In the genomic region with DNA sequence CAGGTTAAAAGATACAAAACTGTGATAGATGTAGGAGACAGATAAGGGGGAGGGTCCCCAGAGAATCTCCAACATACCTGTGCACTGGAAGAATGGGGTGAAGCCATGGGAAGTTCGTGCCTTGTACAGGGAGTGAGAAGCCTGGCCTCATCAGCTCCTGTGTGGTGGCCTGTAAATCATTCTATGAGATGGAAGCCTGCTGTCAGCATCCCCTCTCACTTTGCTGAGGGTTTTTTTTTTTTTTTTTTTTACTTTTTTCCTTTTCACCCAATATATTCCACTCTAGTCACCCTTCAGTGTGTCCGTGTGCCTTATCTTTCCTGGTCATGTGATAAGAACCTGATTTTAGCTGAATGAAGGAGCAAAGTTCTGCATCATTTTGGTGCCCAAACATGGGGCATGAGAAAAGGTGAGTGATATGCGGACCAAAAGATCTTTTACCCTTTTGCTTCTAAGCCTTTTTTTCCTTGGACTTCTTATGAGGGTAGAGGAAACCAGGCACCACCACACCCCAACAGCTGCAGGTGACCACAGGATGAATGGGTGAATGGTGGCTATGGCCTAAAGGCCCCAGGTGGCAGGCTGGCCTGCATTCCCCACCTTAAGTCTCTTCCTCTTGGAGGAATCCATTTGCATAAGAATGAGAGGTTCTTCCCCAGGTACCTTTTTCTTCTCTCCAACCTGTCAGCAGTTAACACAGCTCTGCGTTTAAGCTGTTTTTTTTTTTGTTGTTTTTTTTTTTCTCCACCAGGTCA, we compare ENCODE assay signal across 20 cellular contexts.
DNase-seq lines count a peak whose midpoint lies in the region; ATAC-seq and TF ChIP-seq lines count a peak whose summit lies in the region.
"Had no signal": no experiment of that assay in that cellular context is flagged by ENCODE, and none has a peak within 500 bp of the region (broad histone marks: within the 10 kb centered on the region; RNA-seq: fewer than 3 reads in every experiment).

No MANE protein-coding gene starts in this region.

- WGBS in endodermal cell (ENCODE audit: insufficient coverage in 1 of 2, insufficient read length in 1 of 2), 2 experiments, result 84 to 100% methylated on average over 2 to 4 of the region's 4 CpGs
- WGBS in stomach, 5 donors, result 60 to 82% (median 65%) methylated on average over 4 of the region's 4 CpGs
- WGBS in psoas muscle, 3 donors, result 72 to 89% (median 80%) methylated on average over 4 of the region's 4 CpGs

- H3K4me1 ChIP-seq in HUES6 (ENCODE audit: control insufficient read depth, insufficient read depth, low read length) (peaks cover 17% of the 10 kb centered on the region), endodermal cell (ENCODE audit: control insufficient read depth, insufficient read depth, low read length) (no peaks in the 10 kb centered on the region), stomach (no peaks in the 10 kb centered on the region), psoas muscle (no peaks in the 10 kb centered on the region)
- H3K4me1 ChIP-seq: SJCRH30 had no signal

- H3K36me3 Mint-ChIP-seq in endodermal cell (ENCODE audit: low read depth), result no peaks in the 10 kb centered on the region

- intact Hi-C loops in stomach (cut with DNase I; ENCODE audit: low total_unique reads) (no loop called here), psoas muscle (cut with DNase I) (no loop called here)

- no peaks in the 10 kb centered on the region for H3K27me3 ChIP-seq in HUES6 (ENCODE audit: control insufficient read depth, insufficient read depth, low read length)
- no peaks in the 10 kb centered on the region for H3K27me3 ChIP-seq in endodermal cell (ENCODE audit: control insufficient read depth, insufficient read depth, low read length, poor library complexity, severe bottlenecking)
- no peaks in the 10 kb centered on the region for H3K27me3 ChIP-seq in stomach
- no peaks in the 10 kb centered on the region for H3K27me3 ChIP-seq in psoas muscle (ENCODE audit: insufficient read depth in 3 of 3, low read length in 2 of 3)
- H3K27me3 ChIP-seq: SJCRH30 had no signal

- H3K36me3 ChIP-seq in HUES6 (ENCODE audit: control insufficient read depth, insufficient read depth, low read length) (no peaks in the 10 kb centered on the region), endodermal cell (ENCODE audit: control insufficient read depth, insufficient read depth, low read length) (no peaks in the 10 kb centered on the region), stomach (no peaks in the 10 kb centered on the region), psoas muscle (ENCODE audit: insufficient read depth in 1 of 2, low read depth in 1 of 2) (no peaks in the 10 kb centered on the region)
- H3K36me3 ChIP-seq: SJCRH30 had no signal

- TF ChIP-seq CTCF in endodermal cell (conservative IDR thresholded peaks at IDR 0.05), result no peak
- no peak for TF ChIP-seq CTCF in stomach (IDR thresholded peaks at IDR 0.05)
- TF ChIP-seq CTCF in psoas muscle (IDR thresholded peaks at IDR 0.05), result no peak

- TF ChIP-seq EP300 in stomach (IDR thresholded peaks at IDR 0.05), result no peak

- no peak overlapping the region for H3K9ac ChIP-seq in HUES6 (ENCODE audit: low read length)
- no peak overlapping the region for H3K9ac ChIP-seq in endodermal cell (ENCODE audit: extremely low read depth, low read length, poor library complexity, severe bottlenecking)

- H3K4me3 ChIP-seq in HUES6 (ENCODE audit: low read depth, low read length), result no peak overlapping the region
- H3K4me3 ChIP-seq in endodermal cell (ENCODE audit: low read length), result no peak overlapping the region
- H3K4me3 ChIP-seq in stomach, result no peak overlapping the region
- no peak overlapping the region for H3K4me3 ChIP-seq in psoas muscle
- H3K4me3 ChIP-seq: SJCRH30 had no signal

- peak overlapping the region; percentile 20 for H3K27ac Mint-ChIP-seq in endodermal cell
- H3K27ac Mint-ChIP-seq: HFFc6 had no signal

- no peak overlapping the region for H3K4me3 Mint-ChIP-seq in endodermal cell
- H3K4me3 Mint-ChIP-seq: HFFc6 had no signal

- ATAC-seq in psoas muscle, result no peak

- no peak for TF ChIP-seq POLR2A in stomach (IDR thresholded peaks at IDR 0.05)

- DNase-seq in endodermal cell, result peak; percentile 73
- peak; percentile 59 for DNase-seq in islet precursor cell
- no peak for DNase-seq in stomach
- DNase-seq in psoas muscle, result no peak
- DNase-seq in DMS 273 treated with DMSO at 0.1 percent for 48 hours (lab: John Stamatoyannopoulos, UW), result no peak
- DNase-seq in mesenteric fat pad (ENCODE audit: low spot score), result no peak
- DNase-seq: ACHN, C1 segment of cervical spinal cord, DND-41, GDM1, HFFc6, IMR-90, Karpas-422, NCI-H1048, NCI-H1436, NCI-H1930, NCI-H226, NCI-H526 had no signal

- H3K9me3 ChIP-seq in HUES6 (ENCODE audit: control insufficient read depth, insufficient read depth, low read depth, low read length) (peaks cover 15% of the 10 kb centered on the region), endodermal cell (ENCODE audit: control insufficient read depth, low read length) (peaks cover 8% of the 10 kb centered on the region), stomach (peaks cover 0 to 15% (median 3%) of the 10 kb centered on the region in 4 donors), psoas muscle (no peaks in the 10 kb centered on the region)
- H3K9me3 ChIP-seq: SJCRH30 had no signal

- H3K27ac ChIP-seq in HUES6 (ENCODE audit: low read depth, low read length) (peak overlapping the region; percentile 57; the same call in 1 of the 2 replicates), endodermal cell (ENCODE audit: low read depth, low read length) (no peak overlapping the region), stomach (peak overlapping the region in 1 of 5 donors; percentile 38), psoas muscle (no peak overlapping the region)
- H3K27ac ChIP-seq: SJCRH30 had no signal

- peaks cover 19% of the 10 kb centered on the region for H3K4me1 Mint-ChIP-seq in endodermal cell

- peaks cover 15% of the 10 kb centered on the region for H3K9me3 Mint-ChIP-seq in endodermal cell

- H3K27me3 Mint-ChIP-seq in endodermal cell (ENCODE audit: insufficient read depth), result no peaks in the 10 kb centered on the region

Comparison
In these comparisons a context has a peak if more than half of its experiments do, and no peak if none do; other contexts are left out.
1. DNase-seq: peak in endodermal cell (single experiment) and islet precursor cell (single experiment); none in stomach (single experiment), psoas muscle (0 of 2), DMS 273 treated with DMSO at 0.1 percent for 48 hours (single experiment) and mesenteric fat pad (single experiment).